Comparison of ENCODE assay signal across 1 cellular context in genomic region chr7:99325597-99326407, GRCh38.
TF ChIP-seq lines count a peak whose summit lies in the region.

TSS of gene ARPC1A (plus strand) at chr7:99325898. CDS start at chr7:99333354, 7,456 bp downstream.

TF ChIP-seq in HepG2, 621 proteins besides CTCF, POLR2A, EP300 and RAD21 (continued from another document and continues in another):
- TF ChIP-seq ZBTB40 (IDR thresholded peaks at IDR 0.05) = no peak
- TF ChIP-seq ZBTB40 (CRISPR knock-in tag; IDR thresholded peaks at IDR 0.05) = peak; percentile 84
- peak; percentile 22; the same call in 1 of the 2 replicates for TF ChIP-seq HMG20A (CRISPR knock-in tag; IDR thresholded peaks at IDR 0.05; ENCODE audit: borderline replicate concordance)
- no peak for TF ChIP-seq DPF2 (CRISPR knock-in tag; IDR thresholded peaks at IDR 0.05; ENCODE audit: borderline replicate concordance, low read depth)
- TF ChIP-seq MTF1 (CRISPR knock-in tag; IDR thresholded peaks at IDR 0.05) = peak; percentile 72; the same call in 1 of the 2 replicates
- TF ChIP-seq ZNF883 (CRISPR knock-in tag; IDR thresholded peaks at IDR 0.05; ENCODE audit: not compliant biosample characterization) = peak; percentile 76
- peak; percentile 80; the same call in 1 of the 2 replicates for TF ChIP-seq ERF (CRISPR knock-in tag; IDR thresholded peaks at IDR 0.05)
- TF ChIP-seq MED1 (CRISPR knock-in tag; IDR thresholded peaks at IDR 0.05) = peak; percentile 78
- 0 out of 2 replicates have a peak, but pooled peaks have one; percentile 81 for TF ChIP-seq ZNF747 (CRISPR knock-in tag; IDR thresholded peaks at IDR 0.05; ENCODE audit: borderline replicate concordance)
- peak; percentile 80; the same call in 1 of the 2 replicates for TF ChIP-seq SRY (CRISPR knock-in tag; IDR thresholded peaks at IDR 0.05)
- 0 out of 2 replicates have a peak, but pooled peaks have one; percentile 22 for TF ChIP-seq TEF (CRISPR knock-in tag; IDR thresholded peaks at IDR 0.05)
- TF ChIP-seq LCORL (IDR thresholded peaks at IDR 0.05) = no peak
- TF ChIP-seq LCORL (CRISPR knock-in tag; IDR thresholded peaks at IDR 0.05) = peak; percentile 80
- peak; percentile 48; the same call in 1 of the 2 replicates for TF ChIP-seq ZNF782 (CRISPR knock-in tag; IDR thresholded peaks at IDR 0.05; ENCODE audit: borderline replicate concordance)
- no peak for TF ChIP-seq ZNF253 (CRISPR knock-in tag; IDR thresholded peaks at IDR 0.05; ENCODE audit: borderline replicate concordance)
- TF ChIP-seq SKI (IDR thresholded peaks at IDR 0.05; ENCODE audit: partially characterized antibody) = no peak
- peak; percentile 65 for TF ChIP-seq ZNF263 (CRISPR knock-in tag; IDR thresholded peaks at IDR 0.05)
- 0 out of 2 replicates have a peak, but pooled peaks have one; percentile 18 for TF ChIP-seq STAG1 (CRISPR knock-in tag; IDR thresholded peaks at IDR 0.05)
- no peak for TF ChIP-seq PHB2 (IDR thresholded peaks at IDR 0.05; ENCODE audit: partially characterized antibody)
- no peak for TF ChIP-seq HOXA9 (CRISPR knock-in tag; IDR thresholded peaks at IDR 0.05; ENCODE audit: borderline replicate concordance)
- no peak for TF ChIP-seq ATAD3A (CRISPR knock-in tag; IDR thresholded peaks at IDR 0.05)
- TF ChIP-seq ZNF619 (CRISPR knock-in tag; IDR thresholded peaks at IDR 0.05) = peak; percentile 70; the same call in 1 of the 2 replicates
- TF ChIP-seq ETV5 (CRISPR knock-in tag; IDR thresholded peaks at IDR 0.05; ENCODE audit: borderline replicate concordance) = peak; percentile 68; the same call in 1 of the 2 replicates
- TF ChIP-seq ETV6 (CRISPR knock-in tag; conservative IDR thresholded peaks at IDR 0.05) = no peak; the same call in 1 of the 2 replicates
- no peak for TF ChIP-seq SCMH1 (CRISPR knock-in tag; IDR thresholded peaks at IDR 0.05; ENCODE audit: borderline replicate concordance)
- no peak for TF ChIP-seq RBAK (CRISPR knock-in tag; IDR thresholded peaks at IDR 0.05)
- no peak for TF ChIP-seq MBNL3 (CRISPR knock-in tag; conservative IDR thresholded peaks at IDR 0.05)
- TF ChIP-seq CEBPB (IDR thresholded peaks at IDR 0.05; ENCODE audit: borderline replicate concordance, low read depth, low read length) = no peak
- no peak for TF ChIP-seq ARID3A (IDR thresholded peaks at IDR 0.05; ENCODE audit: low read depth, low read length)
- TF ChIP-seq KDM1A (CRISPR knock-in tag; IDR thresholded peaks at IDR 0.05) = no peak
- 0 out of 2 replicates have a peak, but pooled peaks have one; percentile 26 for TF ChIP-seq FOXJ3 (CRISPR knock-in tag; IDR thresholded peaks at IDR 0.05; ENCODE audit: borderline replicate concordance)
- no peak for TF ChIP-seq NFIB (CRISPR knock-in tag; IDR thresholded peaks at IDR 0.05; ENCODE audit: borderline replicate concordance)
- no peak for TF ChIP-seq CHD4 (IDR thresholded peaks at IDR 0.05; ENCODE audit: borderline replicate concordance, low read length)
- TF ChIP-seq NFE2L2 (IDR thresholded peaks at IDR 0.05; ENCODE audit: low read length) = no peak
- peak; percentile 38; the same call in 1 of the 2 replicates for TF ChIP-seq PAXIP1 (CRISPR knock-in tag; conservative IDR thresholded peaks at IDR 0.05)
- peak; percentile 66; the same call in 1 of the 2 replicates for TF ChIP-seq ZNF224 (CRISPR knock-in tag; IDR thresholded peaks at IDR 0.05)
- TF ChIP-seq CENPT (CRISPR knock-in tag; IDR thresholded peaks at IDR 0.05; ENCODE audit: low read depth) = no peak
- no peak for TF ChIP-seq MTA3 (CRISPR knock-in tag; IDR thresholded peaks at IDR 0.05)
- 0 out of 2 replicates have a peak, but pooled peaks have one; percentile 41 for TF ChIP-seq GMEB2 (CRISPR knock-in tag; IDR thresholded peaks at IDR 0.05; ENCODE audit: low read depth)
- no peak for TF ChIP-seq TOE1 (CRISPR knock-in tag; IDR thresholded peaks at IDR 0.05)
- no peak for TF ChIP-seq CHCHD3 (CRISPR knock-in tag; IDR thresholded peaks at IDR 0.05)
- TF ChIP-seq SYNCRIP (IDR thresholded peaks at IDR 0.05; ENCODE audit: insufficient read depth, low read depth, low read length) = no peak
- TF ChIP-seq PREB (CRISPR knock-in tag; IDR thresholded peaks at IDR 0.05) = peak; percentile 77; the same call in 1 of the 2 replicates
- TF ChIP-seq ZNF468 (CRISPR knock-in tag; IDR thresholded peaks at IDR 0.05) = no peak
- TF ChIP-seq ZNF44 (CRISPR knock-in tag; IDR thresholded peaks at IDR 0.05) = peak; percentile 95
- TF ChIP-seq ZNF562 (CRISPR knock-in tag; IDR thresholded peaks at IDR 0.05; ENCODE audit: borderline replicate concordance) = no peak
- TF ChIP-seq JUNB (CRISPR knock-in tag; IDR thresholded peaks at IDR 0.05; ENCODE audit: borderline replicate concordance) = no peak
- TF ChIP-seq POGZ (CRISPR knock-in tag; IDR thresholded peaks at IDR 0.05) = peak; percentile 80
- TF ChIP-seq ZNF616 (CRISPR knock-in tag; IDR thresholded peaks at IDR 0.05; ENCODE audit: low read depth) = 0 out of 2 replicates have a peak, but pooled peaks have one; percentile 17
- peak; percentile 77 for TF ChIP-seq NKX3-1 (CRISPR knock-in tag; IDR thresholded peaks at IDR 0.05)
- TF ChIP-seq TCF7 (IDR thresholded peaks at IDR 0.05; ENCODE audit: low read depth) = no peak
- peak; percentile 81 for TF ChIP-seq ZNF709 (CRISPR knock-in tag; IDR thresholded peaks at IDR 0.05)
- TF ChIP-seq ZNF776 (CRISPR knock-in tag; IDR thresholded peaks at IDR 0.05) = peak; percentile 60; the same call in 1 of the 2 replicates
- peak; percentile 95 for TF ChIP-seq YEATS4 (CRISPR knock-in tag; IDR thresholded peaks at IDR 0.05; ENCODE audit: borderline replicate concordance)
- no peak for TF ChIP-seq ZNF138 (CRISPR knock-in tag; IDR thresholded peaks at IDR 0.05; ENCODE audit: low read depth)
- no peak for TF ChIP-seq SMYD3 (CRISPR knock-in tag; IDR thresholded peaks at IDR 0.05)
- no peak for TF ChIP-seq FOXK2 (IDR thresholded peaks at IDR 0.05)
- TF ChIP-seq SATB2 (CRISPR knock-in tag; IDR thresholded peaks at IDR 0.05) = peak; percentile 89; the same call in 1 of the 2 replicates
